8 cellular contexts compared by ENCODE assay signal in the genomic region with DNA sequence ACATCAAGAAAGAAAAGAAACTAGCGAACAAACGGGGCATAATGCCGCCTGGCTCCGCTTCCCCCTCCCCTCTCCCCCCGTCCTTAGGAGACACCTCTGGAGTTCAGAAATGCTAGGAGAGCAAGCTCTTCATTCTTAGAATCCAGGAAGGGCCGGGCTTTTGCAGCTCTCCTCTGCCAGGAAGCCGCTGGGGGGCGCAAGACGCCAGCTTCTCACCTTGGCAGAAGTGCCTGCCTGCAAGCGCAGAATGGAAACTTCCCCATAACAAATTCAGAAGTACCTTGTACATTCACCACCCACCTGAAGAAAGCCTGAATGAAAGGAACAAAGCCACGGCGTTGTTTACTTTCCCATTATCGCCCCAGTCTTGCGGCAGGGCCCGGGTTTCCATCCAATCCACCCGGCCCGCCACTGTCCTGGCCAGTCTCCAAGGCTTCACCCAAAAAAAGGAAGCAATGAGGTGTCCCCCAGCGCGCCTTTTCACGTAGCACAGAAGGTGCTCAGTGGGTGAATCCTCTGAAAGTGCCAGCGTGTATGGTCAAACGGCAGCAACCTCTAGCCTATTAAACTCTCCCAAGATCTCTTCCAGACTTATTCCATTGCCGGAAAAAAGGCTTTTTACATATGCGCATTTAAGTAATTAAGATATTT. TPM values are rescaled to one million over a fixed set of nuclear protein-coding genes. Genes with fewer than 3 reads are reported as not detected.
DNase-seq lines count a peak whose midpoint lies in the region; ATAC-seq and TF ChIP-seq lines count a peak whose summit lies in the region.

No MANE protein-coding gene starts in this region.

- H3K27me3 Mint-ChIP-seq in activated T-helper 17 cell treated with anti-CD3 and anti-CD28 coated beads, Interleukin-2, amount 50 U/mL, for 72 hours: no peaks in the 10 kb centered on the region
- H3K27me3 Mint-ChIP-seq in naive thymus-derived CD8-positive, alpha-beta T cell: peaks cover 0 to 11% (median 1%) of the 10 kb centered on the region in 5 donors

- DNase-seq in LNCaP clone FGC (ENCODE audit: low read depth) (peak; percentile 87), RPMI8226 (peak; percentile 86), fibroblast of pulmonary artery (ENCODE audit: low read depth) (peak; percentile 84)
- peak; percentile 74 to 92 (median 84) for DNase-seq in naive thymus-derived CD8-positive, alpha-beta T cell
- peak; percentile 67 to 81 for DNase-seq in stimulated activated CD8-positive, alpha-beta memory T cell treated with anti-CD3 and anti-CD28 coated beads, Interleukin-7, amount 100 ng/mL, for 48 hours (ENCODE audit: extremely low read depth in 1 of 2, low read depth in 1 of 2)

- peak; percentile 39 for ATAC-seq in activated T-helper 17 cell treated with anti-CD3 and anti-CD28 coated beads, Interleukin-2, amount 50 U/mL, for 72 hours (replicated peaks)
- peak; percentile 40 to 41 for ATAC-seq in naive thymus-derived CD8-positive, alpha-beta T cell
- ATAC-seq in GM21737 (IDR thresholded peaks at IDR 0.05; ENCODE audit: unreplicated experiment): no peak

- H3K4me3 ChIP-seq in LNCaP clone FGC (ENCODE audit: low read depth, low read length): peak overlapping the region; percentile 92; the same call in 1 of the 2 replicates
- no peak overlapping the region for H3K4me3 ChIP-seq in fibroblast of pulmonary artery (replicated peaks; ENCODE audit: low read depth, low read length)

- H3K4me3 Mint-ChIP-seq in activated T-helper 17 cell treated with anti-CD3 and anti-CD28 coated beads, Interleukin-2, amount 50 U/mL, for 72 hours: peak overlapping the region; percentile 80
- H3K4me3 Mint-ChIP-seq in naive thymus-derived CD8-positive, alpha-beta T cell: peak overlapping the region; percentile 64 to 90 (median 86)

- no peaks in the 10 kb centered on the region for H3K9me3 Mint-ChIP-seq in activated T-helper 17 cell treated with anti-CD3 and anti-CD28 coated beads, Interleukin-2, amount 50 U/mL, for 72 hours
- H3K9me3 Mint-ChIP-seq in naive thymus-derived CD8-positive, alpha-beta T cell: no peaks in the 10 kb centered on the region

- peaks cover 26% of the 10 kb centered on the region for H3K36me3 Mint-ChIP-seq in activated T-helper 17 cell treated with anti-CD3 and anti-CD28 coated beads, Interleukin-2, amount 50 U/mL, for 72 hours (ENCODE audit: low read depth)
- H3K36me3 Mint-ChIP-seq in naive thymus-derived CD8-positive, alpha-beta T cell: no peaks in the 10 kb centered on the region

- POLR2A ChIA-PET in naive thymus-derived CD8-positive, alpha-beta T cell (lab: Charles Lee): interaction anchor here (0.6 to 1.5 kb wide), 2 partner anchors 326 to 500 kb away, joined by 3 to 4 read pairs; no protein-coding TSS in a partner anchor

- TF ChIP-seq CTCF in GM12872 (IDR thresholded peaks at IDR 0.05; ENCODE audit: insufficient read depth, low read depth, low read length) (peak; percentile 91), LNCaP clone FGC (IDR thresholded peaks at IDR 0.05; ENCODE audit: control insufficient read depth, extremely low read depth, insufficient read depth) (peak; percentile 77), fibroblast of pulmonary artery (IDR thresholded peaks at IDR 0.05; ENCODE audit: low read length, missing control alignments) (peak; percentile 91)

- H3K27ac Mint-ChIP-seq in activated T-helper 17 cell treated with anti-CD3 and anti-CD28 coated beads, Interleukin-2, amount 50 U/mL, for 72 hours: peak overlapping the region; percentile 29
- H3K27ac Mint-ChIP-seq in naive thymus-derived CD8-positive, alpha-beta T cell: peak overlapping the region in 7 of 10 donors; percentile 0 to 70 (median 54)

- H3K4me1 Mint-ChIP-seq in activated T-helper 17 cell treated with anti-CD3 and anti-CD28 coated beads, Interleukin-2, amount 50 U/mL, for 72 hours: peaks cover 14% of the 10 kb centered on the region
- peaks cover 11 to 40% (median 28%) of the 10 kb centered on the region in 4 donors for H3K4me1 Mint-ChIP-seq in naive thymus-derived CD8-positive, alpha-beta T cell

RNA-seq across cellular contexts. Expression of a gene that starts 1.7 kb away (rescaled TPM):
- 10 to 100 TPM in 1 of 2 donors, 1 to 10 TPM in 1; 5.7 to 11.7 TPM for total RNA-seq in activated T-helper 17 cell treated with anti-CD3 and anti-CD28 coated beads, Interleukin-2, amount 50 U/mL, for 72 hours
- 1 to 10 TPM; 1.5 to 3.7 TPM for total RNA-seq in naive thymus-derived CD8-positive, alpha-beta T cell
- under 1 TPM in 2 of 3 donors, not detected in 1; 0.21 to 0.25 TPM for polyA plus RNA-seq in naive thymus-derived CD8-positive, alpha-beta T cell
